In the genomic region with DNA sequence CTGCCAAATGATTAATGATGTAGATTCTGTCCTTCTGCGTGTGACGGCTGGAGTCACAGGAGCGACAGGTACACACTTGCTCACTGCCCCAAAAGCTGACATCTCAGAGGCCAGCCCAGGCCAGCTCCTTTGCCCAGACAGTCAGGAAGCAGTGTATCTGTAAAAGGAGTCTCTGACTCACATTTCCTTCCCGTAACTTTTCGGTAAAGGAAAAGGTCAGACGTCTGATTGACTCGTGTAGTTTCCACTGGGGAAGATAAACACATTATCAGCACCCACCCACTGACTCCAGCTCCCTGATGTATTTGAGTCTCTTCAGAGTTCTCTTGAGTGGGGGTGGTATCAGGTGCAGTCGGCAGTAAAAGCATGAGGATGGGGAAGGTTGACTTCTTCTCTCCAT, we compare ENCODE assay signal across 15 cellular contexts.
DNase-seq lines count a peak whose midpoint lies in the region; ATAC-seq and TF ChIP-seq lines count a peak whose summit lies in the region.
"Had no signal": no experiment of that assay in that cellular context is flagged by ENCODE, and none has a peak within 500 bp of the region (broad histone marks: within the 10 kb centered on the region; RNA-seq: fewer than 3 reads in every experiment).

No MANE protein-coding gene starts in this region.

- peaks cover 9% of the 10 kb centered on the region for H3K27me3 Mint-ChIP-seq in T-helper 2 cell treated with Interferon-gamma antibody and Interleukin-4, amounts not matched to agents 5 μg/mL and 100 μg/mL, for 36 hours (ENCODE audit: low read depth)
- H3K27me3 Mint-ChIP-seq: activated naive CD8-positive, alpha-beta T cell had no signal

- H4K20me1 ChIP-seq in PC-3 (ENCODE audit: low read length) = no peaks in the 10 kb centered on the region

- peak; percentile 46 for DNase-seq in T-helper 2 cell treated with Interferon-gamma antibody and Interleukin-4, amounts not matched to agents 5 μg/mL and 100 μg/mL, for 36 hours (ENCODE audit: low spot score)
- DNase-seq in T-helper 2 cell (no peak), PC-3 (peak; percentile 8), dermis microvascular lymphatic vessel endothelial cell (ENCODE audit: low read depth in 2 of 2) (peak; percentile 10 to 34), foreskin fibroblast (no peak), stomach (no peak)
- DNase-seq: MV-4-11, NCI-H2171 treated with DMSO at 0.1 percent for 48 hours had no signal

- no peak overlapping the region for H3K9ac ChIP-seq in PC-3 (ENCODE audit: low read length)

- H3K9me3 ChIP-seq in PC-3 (ENCODE audit: low read length) (no peaks in the 10 kb centered on the region), mesodermal cell (ENCODE audit: control insufficient read depth, low read length) (no peaks in the 10 kb centered on the region), stomach (no peaks in the 10 kb centered on the region)

- H3K4me1 ChIP-seq in PC-3 (ENCODE audit: insufficient read depth, low read length) = no peaks in the 10 kb centered on the region
- peaks cover 31% of the 10 kb centered on the region for H3K4me1 ChIP-seq in mesodermal cell (ENCODE audit: control insufficient read depth, insufficient read depth, low read length, poor library complexity, severe bottlenecking)
- H3K4me1 ChIP-seq in stomach = no peaks in the 10 kb centered on the region

- H3K4me3 ChIP-seq in PC-3 (ENCODE audit: low read length) (no peak overlapping the region), mesodermal cell (ENCODE audit: extremely low read depth, insufficient read depth, low read length, poor library complexity, severe bottlenecking) (no peak overlapping the region), foreskin fibroblast (ENCODE audit: low read depth in 1 of 2, low read length in 2 of 2) (no peak overlapping the region), stomach (no peak overlapping the region)
- H3K4me3 ChIP-seq: coronary artery had no signal

- H3K4me3 Mint-ChIP-seq in T-helper 2 cell treated with Interferon-gamma antibody and Interleukin-4, amounts not matched to agents 5 μg/mL and 100 μg/mL, for 36 hours = peak overlapping the region; percentile 32
- H3K4me3 Mint-ChIP-seq: activated naive CD8-positive, alpha-beta T cell; neural crest cell had no signal

- H3K9me3 Mint-ChIP-seq in T-helper 2 cell treated with Interferon-gamma antibody and Interleukin-4, amounts not matched to agents 5 μg/mL and 100 μg/mL, for 36 hours = no peaks in the 10 kb centered on the region
- H3K9me3 Mint-ChIP-seq: neural crest cell had no signal

- CTCF ChIA-PET in PC-3 (lab: Charles Lee) = no interaction called here

- H3K36me3 Mint-ChIP-seq in T-helper 2 cell treated with Interferon-gamma antibody and Interleukin-4, amounts not matched to agents 5 μg/mL and 100 μg/mL, for 36 hours (ENCODE audit: low read depth) = no peaks in the 10 kb centered on the region
- H3K36me3 Mint-ChIP-seq: activated naive CD8-positive, alpha-beta T cell had no signal

- peaks cover 11% of the 10 kb centered on the region for H3K4me1 Mint-ChIP-seq in T-helper 2 cell treated with Interferon-gamma antibody and Interleukin-4, amounts not matched to agents 5 μg/mL and 100 μg/mL, for 36 hours (ENCODE audit: low read depth)
- H3K4me1 Mint-ChIP-seq: neural crest cell had no signal

- intact Hi-C loops in PC-3 (cut with micrococcal nuclease) = no loop called here
- intact Hi-C loops in stomach (cut with DNase I; ENCODE audit: low total_unique reads) = loop anchor here (10.0 kb wide), 1 partner anchor 122 kb away; no protein-coding TSS in a partner anchor

- no peaks in the 10 kb centered on the region for H3K79me2 ChIP-seq in PC-3 (ENCODE audit: low read length)

- WGBS in mesodermal cell (ENCODE audit: insufficient coverage in 2 of 2), 2 experiments = 83 to 98% methylated on average over 3 to 5 of the region's 8 CpGs
- WGBS in stomach, 5 donors = 44 to 60% (median 53%) methylated on average over 8 of the region's 8 CpGs

- TF ChIP-seq POLR2A in stomach (IDR thresholded peaks at IDR 0.05) = no peak

- POLR2A ChIA-PET in PC-3 (lab: Charles Lee; ENCODE audit: unreplicated experiment) = no interaction called here

- ATAC-seq in PC-3 = peak; percentile 68
- ATAC-seq in HG03442 (IDR thresholded peaks at IDR 0.05; ENCODE audit: unreplicated experiment) = no peak
- ATAC-seq: SK-N-SH treated with all-trans-retinoic acid at 6 μM for 48 hours had no signal

- no peaks in the 10 kb centered on the region for H3K9me2 ChIP-seq in PC-3 (replicated peaks; ENCODE audit: low read length)

- H3K4me2 ChIP-seq in PC-3 (ENCODE audit: low read length) = no peak overlapping the region

- no peak overlapping the region for H3K27ac Mint-ChIP-seq in T-helper 2 cell treated with Interferon-gamma antibody and Interleukin-4, amounts not matched to agents 5 μg/mL and 100 μg/mL, for 36 hours
- H3K27ac Mint-ChIP-seq: activated naive CD8-positive, alpha-beta T cell had no signal

- H2AFZ ChIP-seq in PC-3 (ENCODE audit: low read length) = no peak overlapping the region

- TF ChIP-seq CTCF in PC-3 (conservative IDR thresholded peaks at IDR 0.05; ENCODE audit: low read depth, low read length) (no peak), foreskin fibroblast (IDR thresholded peaks at IDR 0.05; ENCODE audit: low read depth, low read length) (no peak), stomach (IDR thresholded peaks at IDR 0.05) (no peak)

- peaks cover 20% of the 10 kb centered on the region for H3K27me3 ChIP-seq in PC-3 (ENCODE audit: low read length)
- peaks cover 0 to 5% (median 0%) of the 10 kb centered on the region in 3 donors for H3K27me3 ChIP-seq in stomach

- H3K27ac ChIP-seq in PC-3 (ENCODE audit: low read length) (no peak overlapping the region), mesodermal cell (ENCODE audit: low read depth, low read length, severe bottlenecking) (peak overlapping the region; percentile 37), stomach (no peak overlapping the region)
- H3K27ac ChIP-seq: 22Rv1, coronary artery had no signal

- H3K36me3 ChIP-seq in PC-3 (ENCODE audit: low read depth, low read length) (no peaks in the 10 kb centered on the region), mesodermal cell (ENCODE audit: control insufficient read depth, insufficient read depth, low read length) (no peaks in the 10 kb centered on the region), stomach (no peaks in the 10 kb centered on the region)

- H3F3A ChIP-seq in PC-3 (ENCODE audit: low read length, unreplicated experiment) = no peaks in the 10 kb centered on the region

- no TSS peak for BruUV-seq in PC-3 (replicated peaks; lab: Mats Ljungman, UMichigan)

- no peak for TF ChIP-seq EP300 in stomach (IDR thresholded peaks at IDR 0.05)

Comparison
In these comparisons a context has a peak if more than half of its experiments do, and no peak if none do; other contexts are left out.
1. DNase-seq: peak in T-helper 2 cell treated with Interferon-gamma antibody and Interleukin-4, amounts not matched to agents 5 μg/mL and 100 μg/mL, for 36 hours (single experiment), PC-3 (single experiment) and dermis microvascular lymphatic vessel endothelial cell (2 of 2); none in T-helper 2 cell (0 of 5), foreskin fibroblast (0 of 2) and stomach (single experiment).